16 cellular contexts compared by ENCODE assay signal in the genomic region with DNA sequence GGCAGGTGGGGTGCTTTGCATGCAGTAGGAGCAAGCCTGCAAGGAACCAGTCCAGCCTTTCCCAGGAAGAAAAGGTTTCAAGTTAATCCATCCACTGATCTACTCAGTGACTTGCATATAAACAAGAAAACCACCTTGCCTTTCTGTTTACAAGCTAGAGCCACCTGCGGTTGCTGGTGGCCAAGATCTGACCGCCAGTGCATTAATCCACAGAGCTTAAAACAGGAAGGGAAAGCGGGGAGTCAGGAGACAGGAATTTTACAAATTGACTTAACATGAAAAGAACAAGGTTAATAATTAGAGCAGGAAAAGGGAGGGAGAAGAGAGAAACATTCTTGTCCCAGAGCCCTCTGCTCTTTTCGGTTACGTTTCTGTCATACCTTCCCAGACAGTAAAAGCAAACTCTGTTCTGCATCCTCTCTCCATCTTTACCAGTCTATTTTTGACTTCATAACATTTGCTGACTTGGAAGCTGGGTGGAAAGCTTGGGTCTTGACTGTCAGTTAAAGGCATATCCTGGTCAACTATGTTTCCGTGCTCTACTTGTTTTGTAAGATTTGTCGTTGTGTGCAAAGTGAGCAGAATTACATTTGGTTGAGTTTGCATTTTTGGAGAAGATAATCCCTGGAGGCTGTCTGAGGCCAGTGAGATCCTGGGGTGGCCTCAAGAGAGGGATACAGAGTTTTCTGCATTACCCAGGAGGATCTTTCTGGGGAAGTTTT.
DNase-seq lines count a peak whose midpoint lies in the region; ATAC-seq and TF ChIP-seq lines count a peak whose summit lies in the region.
"Had no signal": no experiment of that assay in that cellular context is flagged by ENCODE, and none has a peak within 500 bp of the region (broad histone marks: within the 10 kb centered on the region; RNA-seq: fewer than 3 reads in every experiment).

No MANE protein-coding gene starts in this region.

- H3K36me3 ChIP-seq in left lung = no peaks in the 10 kb centered on the region

- intact Hi-C loops in left lung (cut with DNase I) = no loop called here

- DNase-seq in Caki2 (ENCODE audit: low read depth) = peak; percentile 95
- DNase-seq in M059J (ENCODE audit: low read depth) = peak; percentile 96
- peak; percentile 91 for DNase-seq in astrocyte of the hippocampus (ENCODE audit: low read depth, low spot score)
- no peak for DNase-seq in left lung
- DNase-seq in caudate nucleus (lab: John Stamatoyannopoulos, UW) = no peak
- no peak for DNase-seq in pons (ENCODE audit: low spot score)
- DNase-seq in activated CD4-positive, alpha-beta T cell treated with anti-CD3 and anti-CD28 coated beads, Interleukin-2, amount 50 U/mL, for 48 hours = no peak
- DNase-seq in GF-D8 (lab: John Stamatoyannopoulos, UW) = no peak
- DNase-seq: activated CD8-positive, alpha-beta T cell treated with anti-CD3 and anti-CD28 coated beads for 36 hours; activated gamma-delta T cell treated with Interleukin-2 at 50 U/mL for 16 hours; DMS 273 treated with DMSO at 0.1 percent for 48 hours; retina; stimulated activated CD4-positive, alpha-beta T cell treated with anti-CD3 and anti-CD28 coated beads, Interleukin-2, amount 100 ng/mL, for 48 hours; T-helper 2 cell had no signal

- no peaks in the 10 kb centered on the region for H3K4me1 ChIP-seq in left lung

- H3K9me3 ChIP-seq in left lung = peaks cover 0 to 3% of the 10 kb centered on the region in 2 donors

- no peaks in the 10 kb centered on the region for H3K27me3 ChIP-seq in left lung

- ATAC-seq in left lung = peak; percentile 31
- ATAC-seq: activated CD8-positive, alpha-beta T cell treated with anti-CD3 and anti-CD28 coated beads for 36 hours; esophagus mucosa; stimulated activated effector memory CD8-positive, alpha-beta T cell treated with anti-CD3 and anti-CD28 coated beads, Interleukin-12 subunit alpha, Interleukin-12 subunit beta, amount 100 ng/mL, for 72 hours had no signal

- no peak overlapping the region for H3K4me3 ChIP-seq in left lung

- H3K27ac ChIP-seq in left lung (no peak overlapping the region), caudate nucleus (ENCODE audit: low read depth, low read length) (no peak overlapping the region)

- no peak for TF ChIP-seq CTCF in left lung (IDR thresholded peaks at IDR 0.05)

- in situ Hi-C loops in Caki2 (cut with HindIII; ENCODE audit: low pct_unique_long_range_greater_than_20kb, low sequenced_read_pairs) = no loop called here

Comparison
In these comparisons a context has a peak if more than half of its experiments do, and no peak if none do; other contexts are left out.
1. DNase-seq: peak in Caki2 (single experiment), M059J (single experiment) and astrocyte of the hippocampus (single experiment); none in left lung (0 of 2), caudate nucleus (0 of 61), pons (single experiment), activated CD4-positive, alpha-beta T cell treated with anti-CD3 and anti-CD28 coated beads, Interleukin-2, amount 50 U/mL, for 48 hours (0 of 2) and GF-D8 (single experiment).